Comparison of ENCODE assay signal across 8 cellular contexts in genomic region chr1:1890506-1891348, GRCh38. TPM values are rescaled to one million over a fixed set of nuclear protein-coding genes. Genes with fewer than 3 reads are reported as not detected.
DNase-seq lines count a peak whose midpoint lies in the region; ATAC-seq lines count a peak whose summit lies in the region.

GNB1 (minus strand) TSS chr1:1891087; CDS start chr1:1825453, 65,634 bp downstream.

- peak within 1 kb of the TSS; percentile 88 for H3K4me3 ChIP-seq in effector memory CD4-positive, alpha-beta T cell (ENCODE audit: insufficient read depth, low read depth, low read length, poor library complexity, severe bottlenecking)

- peaks cover 2% of the 10 kb centered on the region for H3K36me3 Mint-ChIP-seq in memory B cell

- peak within 1 kb of the TSS; percentile 92 for H3K27ac Mint-ChIP-seq in memory B cell

- peak within 1 kb of the TSS; percentile 89 for H3K4me3 Mint-ChIP-seq in memory B cell

- H3K9me3 ChIP-seq in effector memory CD4-positive, alpha-beta T cell (ENCODE audit: control insufficient read depth, low read length), result no peaks in the 10 kb centered on the region

- peaks cover 39% of the 10 kb centered on the region for H3K4me1 Mint-ChIP-seq in memory B cell

- H3K27ac ChIP-seq in effector memory CD4-positive, alpha-beta T cell (ENCODE audit: insufficient read depth, low read length, poor library complexity, severe bottlenecking), result peak within 1 kb of the TSS; percentile 93

- CTCF ChIA-PET in activated CD8-positive, alpha-beta memory T cell treated with anti-CD3 and anti-CD28 coated beads for 36 hours (lab: Charles Lee), result interaction anchor here (1.6 kb wide), 1 partner anchor 18 kb away, joined by 7 read pairs; no protein-coding TSS in a partner anchor

- DNase-seq in C1 segment of cervical spinal cord (lab: John Stamatoyannopoulos, UW) (peak; percentile 28 to 94 (median 81)), NK-92 (lab: John Stamatoyannopoulos, UW; ENCODE audit: unreplicated experiment) (peak; percentile 18), memory B cell (ENCODE audit: low spot score in 2 of 2) (peak; percentile 91 to 95)
- DNase-seq in effector memory CD4-positive, alpha-beta T cell, result peak; percentile 81 to 82 (median 81)
- DNase-seq in stimulated activated CD4-positive, alpha-beta T cell treated with anti-CD3 and anti-CD28 coated beads, TNF-alpha, amount 100 ng/mL, for 48 hours (ENCODE audit: low read depth in 3 of 3), result peak; percentile 73 to 80 (median 74)

- ATAC-seq in GM19351 (IDR thresholded peaks at IDR 0.05; ENCODE audit: unreplicated experiment), result peak; percentile 60
- ATAC-seq in HG03521 (IDR thresholded peaks at IDR 0.05; ENCODE audit: unreplicated experiment), result peak; percentile 65
- ATAC-seq in memory B cell (ENCODE audit: low read depth), result peak; percentile 77

- no peaks in the 10 kb centered on the region for H3K36me3 ChIP-seq in effector memory CD4-positive, alpha-beta T cell (ENCODE audit: control insufficient read depth, insufficient read depth, low read length)

- no peaks in the 10 kb centered on the region for H3K9me3 Mint-ChIP-seq in memory B cell

- H3K27me3 ChIP-seq in effector memory CD4-positive, alpha-beta T cell (replicated peaks; ENCODE audit: control insufficient read depth, insufficient read depth, low read length, poor library complexity, severe bottlenecking), result no peaks in the 10 kb centered on the region

- peaks cover 1% of the 10 kb centered on the region for H3K27me3 Mint-ChIP-seq in memory B cell

- POLR2A ChIA-PET in activated CD8-positive, alpha-beta memory T cell treated with anti-CD3 and anti-CD28 coated beads for 36 hours (lab: Charles Lee), result interaction anchor here (1.5 kb wide), 1 partner anchor 18 kb away, joined by 6 read pairs; no protein-coding TSS in a partner anchor

- H3K4me1 ChIP-seq in effector memory CD4-positive, alpha-beta T cell (ENCODE audit: control insufficient read depth, insufficient read depth, low read length, poor library complexity, severe bottlenecking), result peaks cover 52% of the 10 kb centered on the region

RNA-seq across cellular contexts. Expression of gene GNB1, which starts in this region (rescaled TPM):
- 100 to 1,000 TPM; 420 to 435 TPM for total RNA-seq in activated CD8-positive, alpha-beta memory T cell treated with anti-CD3 and anti-CD28 coated beads for 36 hours

Comparison
In these comparisons a context has a peak if more than half of its experiments do, and no peak if none do; other contexts are left out.
1. Peak in every context shown above with its lines: DNase-seq, ATAC-seq, H3K4me3 ChIP-seq and H3K27ac ChIP-seq.
2. DNase-seq: peak in every context shown above with its lines; median percentile 93 in memory B cell; 81 in C1 segment of cervical spinal cord; 81 in effector memory CD4-positive, alpha-beta T cell; 74 in stimulated activated CD4-positive, alpha-beta T cell treated with anti-CD3 and anti-CD28 coated beads, TNF-alpha, amount 100 ng/mL, for 48 hours; 18 in NK-92.